26 cellular contexts compared by ENCODE assay signal in the genomic region with DNA sequence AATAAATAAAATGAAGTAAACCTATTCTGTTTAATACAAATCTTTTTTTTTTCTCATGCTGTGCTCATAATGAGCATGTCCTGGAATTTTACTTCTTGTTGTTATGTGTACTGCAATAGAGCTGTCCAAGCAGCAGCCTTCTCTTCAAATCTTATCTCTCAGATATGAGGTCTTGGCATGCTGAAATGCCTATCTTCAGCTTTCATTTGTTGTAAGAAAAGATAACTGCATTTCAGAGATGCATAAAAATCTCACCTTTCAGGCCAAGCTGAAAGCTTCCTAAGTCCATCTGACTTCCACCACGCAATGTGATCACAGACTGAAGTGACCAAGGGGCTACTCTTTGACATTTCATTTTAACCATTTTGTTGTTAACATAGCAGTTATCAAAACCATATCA. TPM values are rescaled to one million over a fixed set of nuclear protein-coding genes. Genes with fewer than 3 reads are reported as not detected.
"Had no signal": no experiment of that assay in that cellular context is flagged by ENCODE, and none has a peak within 500 bp of the region (broad histone marks: within the 10 kb centered on the region; RNA-seq: fewer than 3 reads in every experiment).

No MANE protein-coding gene starts in this region.

- H3K27ac ChIP-seq: ascending aorta, cardiac muscle cell, VCaP had no signal

- H3K36me3 ChIP-seq: ascending aorta, cardiac muscle cell had no signal

- H3K9me3 ChIP-seq: ascending aorta had no signal

- ATAC-seq: activated CD8-positive, alpha-beta T cell treated with anti-CD3 and anti-CD28 coated beads for 36 hours; activated naive CD8-positive, alpha-beta T cell treated with anti-CD3 and anti-CD28 coated beads, Interleukin-2, amount 50 U/mL, for 24 hours had no signal

- H3K27me3 ChIP-seq: ascending aorta, cardiac muscle cell had no signal

- H3K4me1 ChIP-seq: ascending aorta had no signal

- H3K4me3 ChIP-seq: ascending aorta, cardiac muscle cell had no signal

- DNase-seq: activated B cell treated with CpG ODN at 0.5 μM for 24 hours; activated CD4-positive, alpha-beta memory T cell treated with anti-CD3 and anti-CD28 coated beads for 36 hours; activated CD4-positive, alpha-beta T cell treated with anti-CD3 and anti-CD28 coated beads for 4 hours; activated CD4-positive, alpha-beta T cell treated with anti-CD3 and anti-CD28 coated beads, Interleukin-2, amount 10 ng/mL, durations not matched to agents 24 days and 14 days; activated CD4-positive, alpha-beta T cell treated with anti-CD3 and anti-CD28 coated beads, Interleukin-2, amount 50 U/mL, for 1 hour; activated CD4-positive, alpha-beta T cell treated with anti-CD3 and anti-CD28 coated beads, Interleukin-2, amount 50 U/mL, for 4 hours; activated CD4-positive, CD25-positive, alpha-beta regulatory T cell treated with anti-CD3 and anti-CD28 coated beads, Interleukin-2, amount 50 U/mL, for 72 hours; activated CD8-positive, alpha-beta memory T cell treated with anti-CD3 and anti-CD28 coated beads, Interleukin-2, amount 50 U/mL, for 48 hours; activated CD8-positive, alpha-beta T cell treated with anti-CD3 and anti-CD28 coated beads for 36 hours; activated effector memory CD4-positive, alpha-beta T cell treated with Interleukin-2 at 50 U/mL for 16 hours; activated gamma-delta T cell; activated naive CD4-positive, alpha-beta T cell treated with anti-CD3 and anti-CD28 coated beads, Interleukin-2, amount 10 ng/mL, durations not matched to agents 7 days and 5 days; activated naive CD4-positive, alpha-beta T cell treated with Interleukin-2 at 50 U/mL for 16 hours; activated naive CD8-positive, alpha-beta T cell treated with anti-CD3 and anti-CD28 coated beads, Interleukin-2, amount 10 ng/mL, durations not matched to agents 7 days and 5 days; activated naive CD8-positive, alpha-beta T cell treated with anti-CD3 and anti-CD28 coated beads, Interleukin-2, amount 50 U/mL, for 24 hours; activated T-cell treated with anti-CD3 and anti-CD28 coated beads, Interleukin-2, amount 50 U/mL, for 24 hours; activated T-cell treated with anti-CD3 and anti-CD28 coated beads, Interleukin-2, amount 50 U/mL, for 48 hours; amygdala; anterior cingulate cortex; central memory CD4-positive, alpha-beta T cell; T-helper 1 cell; T-helper 2 cell; T-helper 9 cell had no signal

RNA-seq across cellular contexts. Expression of gene LRRC3B, which starts 43.4 kb away (rescaled TPM):
- polyA plus RNA-seq: cardiac muscle cell had no signal
